ENCODE assay signal across 17 cellular contexts in genomic region chr7:139844779-139845442, GRCh38. TPM values are rescaled to one million over a fixed set of nuclear protein-coding genes. Genes with fewer than 3 reads are reported as not detected.
"Had no signal": no experiment of that assay in that cellular context is flagged by ENCODE, and none has a peak within 500 bp of the region (broad histone marks: within the 10 kb centered on the region; RNA-seq: fewer than 3 reads in every experiment).

No MANE protein-coding gene starts in this region.

- FAIRE-seq: islet of Langerhans had no signal

- H3K9me3 ChIP-seq: left lung, right atrium auricular region, thyroid gland, uterus had no signal

- H3K4me2 ChIP-seq: neural progenitor cell had no signal

- H3K27ac ChIP-seq: left lung, neural progenitor cell, right atrium auricular region, skin epidermis, thyroid gland, uterus had no signal

- H3K27me3 Mint-ChIP-seq: T-cell had no signal

- H3K4me3 ChIP-seq: left lung, neural progenitor cell, right atrium auricular region, skin epidermis, thyroid gland, uterus had no signal

- H3K36me3 ChIP-seq: neural progenitor cell, right atrium auricular region, thyroid gland, uterus had no signal

- H3K4me3 Mint-ChIP-seq: activated CD8-positive, alpha-beta T cell treated with anti-CD3 and anti-CD28 coated beads, Interleukin-2, amount 10 ng/mL, durations not matched to agents 7 days and 5 days; activated naive CD4-positive, alpha-beta T cell treated with anti-CD3 and anti-CD28 coated beads for 36 hours; neural progenitor cell; T-cell had no signal

- H3K27me3 ChIP-seq: left lung, neural progenitor cell, right atrium auricular region, thyroid gland, uterus had no signal

- H3K27ac Mint-ChIP-seq: activated CD8-positive, alpha-beta T cell treated with anti-CD3 and anti-CD28 coated beads, Interleukin-2, amount 10 ng/mL, durations not matched to agents 7 days and 5 days; activated naive CD4-positive, alpha-beta T cell treated with anti-CD3 and anti-CD28 coated beads for 36 hours; neural progenitor cell; T-cell had no signal

- H3K4me1 ChIP-seq: neural progenitor cell, right atrium auricular region, uterus had no signal

- H2AFZ ChIP-seq: neural progenitor cell had no signal

- H3K36me3 Mint-ChIP-seq: neural progenitor cell had no signal

- H3K4me1 Mint-ChIP-seq: neural progenitor cell had no signal

- DNase-seq: activated CD4-positive, alpha-beta T cell treated with anti-CD3 and anti-CD28 coated beads for 48 hours; activated CD8-positive, alpha-beta T cell treated with anti-CD3 and anti-CD28 coated beads, Interleukin-2, amount 10 ng/mL, durations not matched to agents 7 days and 5 days; activated naive CD4-positive, alpha-beta T cell treated with anti-CD3 and anti-CD28 coated beads for 36 hours; cortex of kidney; effector memory CD4-positive, alpha-beta T cell; left lung; mesenchymal stem cell; posterior cingulate gyrus; T-cell; T1000; uterus had no signal

- H3K9me3 Mint-ChIP-seq: neural progenitor cell had no signal

- ATAC-seq: activated CD8-positive, alpha-beta T cell treated with anti-CD3 and anti-CD28 coated beads, Interleukin-2, amount 10 ng/mL, durations not matched to agents 7 days and 5 days; left lung; T-cell had no signal

RNA-seq across cellular contexts. Expression of gene TBXAS1, which starts 15.8 kb away (rescaled TPM):
- total RNA-seq: fibroblast of villous mesenchyme had no signal
